In the genomic region with DNA sequence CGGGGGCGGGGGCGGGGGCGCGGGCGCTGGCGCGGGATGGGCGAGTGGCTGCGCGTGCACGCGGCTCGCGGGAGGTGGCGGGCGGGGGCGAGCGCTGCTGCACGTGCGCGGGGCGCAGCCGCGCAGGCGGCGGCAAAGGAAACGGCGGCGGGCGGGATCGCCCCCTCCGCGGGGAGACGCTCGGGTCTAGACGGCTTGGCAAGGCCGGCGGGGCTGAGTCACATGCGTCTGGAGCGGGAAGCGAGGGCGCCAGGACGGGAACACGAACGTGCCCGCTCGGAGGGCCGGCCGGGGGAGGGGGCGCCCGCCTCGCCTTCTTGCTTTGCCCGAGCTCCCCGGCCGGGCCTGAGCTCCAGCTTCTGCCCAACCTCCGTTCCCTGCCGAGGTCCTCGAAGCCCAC, we compare ENCODE assay signal across 1 cellular context.
A peak's percentile ranks its signal among the peaks of the same experiment; 100 is the strongest.
TF ChIP-seq lines count a peak whose summit lies in the region.

No MANE protein-coding gene starts in this region.

TF ChIP-seq in IMR-90, 13 proteins besides CTCF, POLR2A, EP300 and RAD21:
- TF ChIP-seq ELK1 (IDR thresholded peaks at IDR 0.05; ENCODE audit: borderline replicate concordance, low read depth, low read length) (no peak), MAFK (IDR thresholded peaks at IDR 0.05; ENCODE audit: low read depth, low read length) (no peak), SMC3 (IDR thresholded peaks at IDR 0.05; ENCODE audit: low read depth, low read length) (no peak), USF2 (IDR thresholded peaks at IDR 0.05; ENCODE audit: low read depth, low read length) (no peak), BHLHE40 (IDR thresholded peaks at IDR 0.05; ENCODE audit: low read depth, low read length) (peak; percentile 95), MAZ (IDR thresholded peaks at IDR 0.05; ENCODE audit: borderline replicate concordance, low read depth, low read length) (peak; percentile 81; the same call in 1 of the 2 replicates), FOS (IDR thresholded peaks at IDR 0.05; ENCODE audit: low read depth, low read length) (peak; percentile 56; the same call in 1 of the 2 replicates), MXI1 (IDR thresholded peaks at IDR 0.05; ENCODE audit: borderline replicate concordance, low read depth, low read length) (no peak), NFE2L2 (IDR thresholded peaks at IDR 0.05; ENCODE audit: low read depth, low read length) (no peak)
